ENCODE assay signal across 9 cellular contexts in genomic region chr4:104491826-104492771, GRCh38. TPM values are rescaled to one million over a fixed set of nuclear protein-coding genes. Genes with fewer than 3 reads are reported as not detected.
DNase-seq lines count a peak whose midpoint lies in the region; ATAC-seq and TF ChIP-seq lines count a peak whose summit lies in the region.
"Had no signal": no experiment of that assay in that cellular context is flagged by ENCODE, and none has a peak within 500 bp of the region (broad histone marks: within the 10 kb centered on the region; RNA-seq: fewer than 3 reads in every experiment).

No MANE protein-coding gene starts in this region.

- H3K27ac Mint-ChIP-seq in activated naive CD8-positive, alpha-beta T cell treated with anti-CD3 and anti-CD28 coated beads for 36 hours, result no peak overlapping the region
- peak overlapping the region in 5 of 6 donors; percentile 53 to 81 (median 70) for H3K27ac Mint-ChIP-seq in immature natural killer cell
- H3K27ac Mint-ChIP-seq in stimulated activated naive B cell treated with anti-CD40 and anti-IgM and Interleukin-4, amounts not matched to agents 10 μg/mL and 1 μg/mL and 100 μg/mL, for 72 hours, result no peak overlapping the region

- TF ChIP-seq CTCF in LNCaP clone FGC (IDR thresholded peaks at IDR 0.05; ENCODE audit: control insufficient read depth, extremely low read depth, insufficient read depth), result no peak

- peak overlapping the region; percentile 43 for H3K4me3 ChIP-seq in LNCaP clone FGC (ENCODE audit: low read depth, low read length)

- DNase-seq in SIG-M5 treated with dmso at 0.1 percent for 504 hours (lab: John Stamatoyannopoulos, UW; ENCODE audit: unreplicated experiment) (peak; percentile 2), SIG-M5 (lab: John Stamatoyannopoulos, UW) (no peak), LNCaP clone FGC (ENCODE audit: low read depth) (no peak), immature natural killer cell (peak in 1 of 3 donors; percentile 15), AG20443 (ENCODE audit: low spot score) (no peak)
- DNase-seq in activated naive CD8-positive, alpha-beta T cell treated with anti-CD3 and anti-CD28 coated beads for 36 hours, result no peak
- DNase-seq in stimulated activated naive B cell treated with anti-CD40 and anti-IgM and Interleukin-4, amounts not matched to agents 10 μg/mL and 1 μg/mL and 100 μg/mL, for 72 hours, result no peak

- peak; percentile 37 for ATAC-seq in GM21619 (IDR thresholded peaks at IDR 0.05; ENCODE audit: unreplicated experiment)
- ATAC-seq in stimulated activated naive B cell treated with anti-CD40 and anti-IgM and Interleukin-4, amounts not matched to agents 10 μg/mL and 1 μg/mL and 100 μg/mL, for 72 hours (replicated peaks), result no peak

- H3K9me3 Mint-ChIP-seq in activated naive CD8-positive, alpha-beta T cell treated with anti-CD3 and anti-CD28 coated beads for 36 hours, result no peaks in the 10 kb centered on the region
- no peaks in the 10 kb centered on the region for H3K9me3 Mint-ChIP-seq in immature natural killer cell
- no peaks in the 10 kb centered on the region for H3K9me3 Mint-ChIP-seq in stimulated activated naive B cell treated with anti-CD40 and anti-IgM and Interleukin-4, amounts not matched to agents 10 μg/mL and 1 μg/mL and 100 μg/mL, for 72 hours

- peaks cover 37% of the 10 kb centered on the region for H3K4me1 Mint-ChIP-seq in activated naive CD8-positive, alpha-beta T cell treated with anti-CD3 and anti-CD28 coated beads for 36 hours
- peaks cover 52 to 56% of the 10 kb centered on the region in 2 donors for H3K4me1 Mint-ChIP-seq in immature natural killer cell
- H3K4me1 Mint-ChIP-seq in stimulated activated naive B cell treated with anti-CD40 and anti-IgM and Interleukin-4, amounts not matched to agents 10 μg/mL and 1 μg/mL and 100 μg/mL, for 72 hours, result peaks cover 21 to 44% of the 10 kb centered on the region in 2 donors

- H3K4me3 Mint-ChIP-seq in activated naive CD8-positive, alpha-beta T cell treated with anti-CD3 and anti-CD28 coated beads for 36 hours, result peak overlapping the region; percentile 70
- peak overlapping the region; percentile 85 to 88 (median 87) for H3K4me3 Mint-ChIP-seq in immature natural killer cell
- peak overlapping the region; percentile 77 to 85 for H3K4me3 Mint-ChIP-seq in stimulated activated naive B cell treated with anti-CD40 and anti-IgM and Interleukin-4, amounts not matched to agents 10 μg/mL and 1 μg/mL and 100 μg/mL, for 72 hours

- peaks cover 94% of the 10 kb centered on the region for H3K27me3 Mint-ChIP-seq in activated naive CD8-positive, alpha-beta T cell treated with anti-CD3 and anti-CD28 coated beads for 36 hours
- peaks cover 7 to 41% (median 29%) of the 10 kb centered on the region in 3 donors for H3K27me3 Mint-ChIP-seq in immature natural killer cell (ENCODE audit: low read depth in 3 of 3)
- H3K27me3 Mint-ChIP-seq in stimulated activated naive B cell treated with anti-CD40 and anti-IgM and Interleukin-4, amounts not matched to agents 10 μg/mL and 1 μg/mL and 100 μg/mL, for 72 hours, result peaks cover 49 to 70% of the 10 kb centered on the region in 2 donors

- H3K36me3 Mint-ChIP-seq in activated naive CD8-positive, alpha-beta T cell treated with anti-CD3 and anti-CD28 coated beads for 36 hours, result peaks cover 3% of the 10 kb centered on the region
- H3K36me3 Mint-ChIP-seq in immature natural killer cell, result no peaks in the 10 kb centered on the region
- H3K36me3 Mint-ChIP-seq in stimulated activated naive B cell treated with anti-CD40 and anti-IgM and Interleukin-4, amounts not matched to agents 10 μg/mL and 1 μg/mL and 100 μg/mL, for 72 hours, result no peaks in the 10 kb centered on the region

RNA-seq across cellular contexts. Expression of gene CXXC4, which starts 2.6 kb away (rescaled TPM):
- under 1 TPM in 1 of 2 experiments, not detected in 1; 0.04 TPM for total RNA-seq in activated naive CD8-positive, alpha-beta T cell treated with anti-CD3 and anti-CD28 coated beads for 36 hours
- under 1 TPM; 0.13 to 0.29 (median 0.14) TPM for polyA plus RNA-seq in immature natural killer cell
- total RNA-seq: foreskin keratinocyte had no signal
- polyA plus RNA-seq: foreskin keratinocyte had no signal

Comparison
In these comparisons a context has a peak if more than half of its experiments do, and no peak if none do; other contexts are left out.
1. H3K27ac Mint-ChIP-seq: peak in immature natural killer cell (5 of 6); none in activated naive CD8-positive, alpha-beta T cell treated with anti-CD3 and anti-CD28 coated beads for 36 hours (single experiment) and stimulated activated naive B cell treated with anti-CD40 and anti-IgM and Interleukin-4, amounts not matched to agents 10 μg/mL and 1 μg/mL and 100 μg/mL, for 72 hours (single experiment).
2. Peak in every context shown above with its lines, with median percentiles within 50 percentile points of each other: H3K4me3 Mint-ChIP-seq.